10 cellular contexts compared by ENCODE assay signal in the genomic region with DNA sequence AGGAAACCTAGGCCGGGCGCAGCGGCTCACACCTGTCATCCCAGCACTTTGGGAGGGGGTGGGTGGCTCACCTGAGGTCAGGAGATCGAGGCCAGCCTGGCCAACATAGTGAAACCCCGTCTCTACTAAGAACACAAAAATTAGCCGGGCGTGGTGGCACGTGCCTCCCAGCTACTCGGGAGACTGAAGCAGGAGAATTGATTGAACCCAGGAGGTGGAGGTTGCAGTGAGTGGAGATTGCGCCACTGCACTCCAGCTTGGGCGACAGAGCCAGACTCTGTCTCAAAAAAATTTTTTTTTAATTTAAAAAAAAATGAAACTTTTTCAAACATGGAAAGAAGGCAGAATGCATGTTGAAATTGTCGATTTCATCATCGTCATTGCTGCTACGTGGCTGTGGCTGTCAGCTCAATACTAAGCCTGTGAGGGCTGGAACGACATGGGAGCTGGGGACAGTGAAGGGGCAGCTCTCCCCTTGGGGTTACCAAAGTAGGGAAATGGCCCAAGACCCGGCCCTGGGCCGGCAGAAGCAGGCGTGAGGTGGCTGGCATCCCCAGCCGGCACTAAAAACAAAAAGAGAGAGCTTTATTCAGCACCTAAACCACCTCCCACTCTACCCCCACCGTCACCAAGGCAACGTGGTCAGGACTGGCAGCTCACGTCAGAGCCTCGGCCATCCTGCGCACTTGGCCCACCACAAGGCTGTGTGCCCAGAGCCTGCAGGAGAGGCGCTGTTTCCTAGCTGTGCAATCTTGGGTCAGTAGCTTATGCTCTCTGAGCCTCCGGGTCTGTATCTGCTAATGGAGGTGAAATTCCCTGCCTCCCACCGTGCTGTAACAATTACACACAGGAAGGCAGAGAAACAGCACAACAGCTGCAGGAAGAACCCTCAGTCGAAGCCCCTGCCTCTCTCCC.
DNase-seq lines count a peak whose midpoint lies in the region.
"Had no signal": no experiment of that assay in that cellular context is flagged by ENCODE, and none has a peak within 500 bp of the region (broad histone marks: within the 10 kb centered on the region; RNA-seq: fewer than 3 reads in every experiment).

No MANE protein-coding gene starts in this region.

- H3K27me3 ChIP-seq in adipocyte (replicated peaks; ENCODE audit: control insufficient read depth, insufficient read depth, low read length): no peaks in the 10 kb centered on the region
- H3K27me3 ChIP-seq: heart left ventricle had no signal

- H3K9me3 ChIP-seq in adipocyte (ENCODE audit: control insufficient read depth, low read length): no peaks in the 10 kb centered on the region
- H3K9me3 ChIP-seq: heart left ventricle had no signal

- H3K4me3 ChIP-seq in adipocyte (ENCODE audit: low read length): peak overlapping the region; percentile 70
- H3K4me3 ChIP-seq: heart left ventricle had no signal

- peak; percentile 44 for DNase-seq in NK-92 treated with Interleukin-12 subunit alpha and Interleukin-12 subunit beta, amount 100 ng/mL, for 24 hours (lab: John Stamatoyannopoulos, UW)
- no peak for DNase-seq in NK-92 (lab: John Stamatoyannopoulos, UW; ENCODE audit: unreplicated experiment)
- peak; percentile 62 for DNase-seq in adipocyte (ENCODE audit: low read depth)
- peak; percentile 55 for DNase-seq in left kidney (ENCODE audit: low read depth, low spot score)
- peak; percentile 70 for DNase-seq in stromal cell of bone marrow (ENCODE audit: low read depth)
- no peak for DNase-seq in D341Med (ENCODE audit: low spot score)
- DNase-seq in stimulated activated CD4-positive, alpha-beta T cell treated with anti-CD3 and anti-CD28 coated beads, Interleukin-2, amount 100 ng/mL, for 24 hours: no peak
- DNase-seq in stimulated activated CD4-positive, alpha-beta T cell treated with anti-CD3 and anti-CD28 coated beads, Interleukin-12 subunit alpha, Interleukin-12 subunit beta, amount 100 ng/mL, for 4 hours: no peak
- DNase-seq: activated B cell treated with CpG ODN at 0.5 μM for 24 hours, heart left ventricle had no signal

- H3K4me1 ChIP-seq in adipocyte (ENCODE audit: control insufficient read depth, insufficient read depth, low read length): peaks cover 24% of the 10 kb centered on the region
- H3K4me1 ChIP-seq: heart left ventricle had no signal

- peak overlapping the region; percentile 70 for H3K9ac ChIP-seq in adipocyte (ENCODE audit: low read length)

- H3K36me3 ChIP-seq in adipocyte (ENCODE audit: control insufficient read depth, insufficient read depth, low read length, severe bottlenecking): no peaks in the 10 kb centered on the region
- H3K36me3 ChIP-seq: heart left ventricle had no signal

Comparison
In these comparisons a context has a peak if more than half of its experiments do, and no peak if none do; other contexts are left out.
1. DNase-seq: peak in NK-92 treated with Interleukin-12 subunit alpha and Interleukin-12 subunit beta, amount 100 ng/mL, for 24 hours (single experiment), adipocyte (single experiment), left kidney (single experiment) and stromal cell of bone marrow (single experiment); none in NK-92 (single experiment), D341Med (single experiment), stimulated activated CD4-positive, alpha-beta T cell treated with anti-CD3 and anti-CD28 coated beads, Interleukin-2, amount 100 ng/mL, for 24 hours (0 of 2) and stimulated activated CD4-positive, alpha-beta T cell treated with anti-CD3 and anti-CD28 coated beads, Interleukin-12 subunit alpha, Interleukin-12 subunit beta, amount 100 ng/mL, for 4 hours (single experiment).